Comparison of ENCODE assay signal across 23 cellular contexts in the genomic region with DNA sequence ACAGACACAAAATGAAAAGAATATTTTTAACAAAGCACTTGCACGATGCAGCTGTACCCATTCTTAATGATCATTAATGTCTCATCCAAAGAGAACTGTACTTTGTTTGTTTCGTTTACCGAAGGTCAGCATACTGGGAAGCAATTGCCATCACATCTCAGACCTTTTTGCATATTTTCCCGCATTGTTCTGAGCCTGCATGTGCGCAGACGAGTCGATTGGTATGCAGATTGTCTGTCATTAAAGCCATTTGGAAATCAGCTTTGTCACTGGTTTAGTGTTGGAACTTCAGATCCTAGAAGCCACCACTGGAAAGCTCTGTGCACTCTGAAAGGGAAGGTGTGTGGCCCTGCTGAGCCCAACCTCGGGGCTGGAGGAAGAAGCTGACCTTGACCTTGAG. TPM values are rescaled to one million over a fixed set of nuclear protein-coding genes. Genes with fewer than 3 reads are reported as not detected.
DNase-seq lines count a peak whose midpoint lies in the region; ATAC-seq, FAIRE-seq and TF ChIP-seq lines count a peak whose summit lies in the region.
"Had no signal": no experiment of that assay in that cellular context is flagged by ENCODE, and none has a peak within 500 bp of the region (broad histone marks: within the 10 kb centered on the region; RNA-seq: fewer than 3 reads in every experiment).

No MANE protein-coding gene starts in this region.

- no peak overlapping the region for H3K14ac ChIP-seq in H1 (ENCODE audit: insufficient read length)

- no peak overlapping the region for H2AFZ ChIP-seq in H1 (ENCODE audit: low read length)
- no peak overlapping the region for H2AFZ ChIP-seq in neural cell (ENCODE audit: low read depth, low read length)
- H2AFZ ChIP-seq: GM23248 had no signal

- no peak overlapping the region for H4K5ac ChIP-seq in H1 (ENCODE audit: insufficient read length, low read depth, low read length)

- H3F3A ChIP-seq in neural cell (ENCODE audit: insufficient read depth, low read length, poor library complexity, severe bottlenecking), result no peaks in the 10 kb centered on the region

- no peak overlapping the region for H3K27ac ChIP-seq in H1 (ENCODE audit: low read depth, low read length)
- peak overlapping the region; percentile 19 for H3K27ac ChIP-seq in neural cell (ENCODE audit: low read length)
- H3K27ac ChIP-seq: GM23248 had no signal

- H4K91ac ChIP-seq in H1 (replicated peaks; ENCODE audit: insufficient read length, low read length), result no peak overlapping the region

- no peak overlapping the region for H2BK5ac ChIP-seq in H1 (ENCODE audit: low read depth, low read length)

- no peaks in the 10 kb centered on the region for H3K79me1 ChIP-seq in H1 (ENCODE audit: low read depth, low read length)

- H3K4me3 ChIP-seq in H1 (ENCODE audit: extremely low read depth in 1 of 4, insufficient read depth in 2 of 4, low read depth in 3 of 4, low read length in 4 of 4) (no peak overlapping the region), neural cell (ENCODE audit: low read length) (no peak overlapping the region)
- H3K4me3 ChIP-seq: GM12878, GM23248 had no signal

- peak; percentile 69 for FAIRE-seq in H1 (lab: Jason Lieb, UNC)
- FAIRE-seq: GM19239 had no signal

- no peak overlapping the region for H2BK120ac ChIP-seq in H1 (replicated peaks; ENCODE audit: low read depth, low read length)

- no peak overlapping the region for H2BK15ac ChIP-seq in H1 (ENCODE audit: low read length)

- DNase-seq in NCI-H526 treated with DMSO at 0.1 percent for 48 hours (lab: John Stamatoyannopoulos, UW), result peak; percentile 19
- DNase-seq in H1 (ENCODE audit: low read depth in 1 of 2, low spot score in 2 of 2), result no peak
- DNase-seq in EL, result no peak
- no peak for DNase-seq in NCI-H2196 (lab: John Stamatoyannopoulos, UW; ENCODE audit: unreplicated experiment)
- DNase-seq in left cardiac atrium, result no peak
- DNase-seq: C1 segment of cervical spinal cord; Calu3; CD4-positive, alpha-beta memory T cell; COR-L47; DMS53; DMS79 treated with DMSO at 0.1 percent for 48 hours; GDM1; GM23248; H9 had no signal

- no peak for TF ChIP-seq CTCF in H1 (IDR thresholded peaks at IDR 0.05; ENCODE audit: control extremely low read depth in 1 of 3, insufficient read depth in 1 of 3, low read depth in 1 of 3, low read length in 3 of 3)
- no peak for TF ChIP-seq CTCF in neural cell (IDR thresholded peaks at IDR 0.05; ENCODE audit: poor library complexity, severe bottlenecking)

- H2BK12ac ChIP-seq in H1 (ENCODE audit: low read depth, low read length), result no peak overlapping the region

- 82% methylated on average over 8 of the region's 8 CpGs; no CpG with 5 or more reads in 1 of the 2 experiments for WGBS in H1 (ENCODE audit: extremely low coverage in 1 of 2, insufficient coverage in 1 of 2, insufficient read length in 1 of 2, insufficient replicate concordance in 2 of 2, low coverage in 1 of 2, low lambda C conversion rate in 2 of 2, missing lambda C conversion rate in 1 of 2), 2 experiments

- no peak for TF ChIP-seq POLR2A in H1 (IDR thresholded peaks at IDR 0.05; ENCODE audit: control extremely low read depth in 1 of 2, low read depth in 2 of 2, low read length in 2 of 2)

- H3K4me1 ChIP-seq in H1 (replicated peaks in 1 of 4; ENCODE audit: control insufficient read depth in 3 of 4, insufficient read depth in 4 of 4, low read length in 3 of 4), result peaks cover 0 to 3% (median 0%) of the 10 kb centered on the region in 4 experiments; a peak in 3 of 7 replicates

- H3K23ac ChIP-seq in H1 (ENCODE audit: insufficient read length), result no peak overlapping the region

- H3K79me2 ChIP-seq in H1 (ENCODE audit: control insufficient read depth in 1 of 2, insufficient read depth in 2 of 2, low read length in 2 of 2) (no peaks in the 10 kb centered on the region), neural cell (replicated peaks; ENCODE audit: insufficient read depth, low read length) (no peaks in the 10 kb centered on the region)

- H3K36me3 ChIP-seq in H1 (ENCODE audit: control insufficient read depth in 2 of 4, insufficient read depth in 4 of 4, low read length in 3 of 4) (no peaks in the 10 kb centered on the region), neural cell (ENCODE audit: insufficient read depth, low read length) (no peaks in the 10 kb centered on the region)

- no peak for TF ChIP-seq EP300 in H1 (IDR thresholded peaks at IDR 0.05; ENCODE audit: borderline replicate concordance in 1 of 2, low read depth in 2 of 2, low read length in 2 of 2)
- TF ChIP-seq EP300 in neural cell (conservative IDR thresholded peaks at IDR 0.05; ENCODE audit: poor library complexity, severe bottlenecking), result no peak

- no peaks in the 10 kb centered on the region for H3K23me2 ChIP-seq in H1 (ENCODE audit: low read depth, low read length)

- no peak overlapping the region for H3K4ac ChIP-seq in H1 (replicated peaks; ENCODE audit: insufficient read length, low read depth, low read length)

- intact Hi-C loops in left cardiac atrium (cut with DNase I), result no loop called here

- no peak overlapping the region for H3K18ac ChIP-seq in H1 (ENCODE audit: extremely low read depth, low read length)

- no peak overlapping the region; the same call in 1 of the 2 replicates for H4K8ac ChIP-seq in H1 (ENCODE audit: extremely low read depth, insufficient read depth, low read length)

- no peak overlapping the region for H3K9ac ChIP-seq in H1 (replicated peaks in 1 of 4; ENCODE audit: extremely low read depth in 1 of 4, low read depth in 3 of 4, low read length in 3 of 4)
- no peak overlapping the region for H3K9ac ChIP-seq in neural cell (ENCODE audit: low read length)
- H3K9ac ChIP-seq: GM23248 had no signal

- ATAC-seq in HG03175 (IDR thresholded peaks at IDR 0.05; ENCODE audit: unreplicated experiment), result no peak
- no peak for ATAC-seq in left cardiac atrium
- ATAC-seq: GM12878 had no signal

- no peak overlapping the region for H3K56ac ChIP-seq in H1 (replicated peaks; ENCODE audit: insufficient read length, low read depth, low read length)

- H2AK5ac ChIP-seq in H1 (ENCODE audit: low read depth, low read length), result no peak overlapping the region

- no peak overlapping the region for H3K4me2 ChIP-seq in H1 (ENCODE audit: insufficient read depth in 1 of 2, low read depth in 2 of 2, low read length in 2 of 2)
- H3K4me2 ChIP-seq in neural cell (ENCODE audit: low read length), result no peak overlapping the region

- no peaks in the 10 kb centered on the region for H3K27me3 ChIP-seq in H1 (replicated peaks in 1 of 4; ENCODE audit: control insufficient read depth in 3 of 4, extremely low read depth in 1 of 4, insufficient read depth in 3 of 4, low read length in 3 of 4)
- H3K27me3 ChIP-seq in neural cell (ENCODE audit: insufficient read depth, low read depth, low read length), result no peaks in the 10 kb centered on the region

- TF ChIP-seq RAD21 in H1 (IDR thresholded peaks at IDR 0.05 in 1 of 2, conservative IDR thresholded peaks at IDR 0.05 in 1 of 2; ENCODE audit: low read depth in 2 of 2, low read length in 2 of 2), result no peak
- TF ChIP-seq RAD21 in neural cell (conservative IDR thresholded peaks at IDR 0.05), result no peak

- H3K9me2 ChIP-seq in neural cell (ENCODE audit: insufficient read depth, low read length), result no peaks in the 10 kb centered on the region

- H3K9me3 ChIP-seq in H1 (ENCODE audit: insufficient read depth in 2 of 2, low read depth in 1 of 2, low read length in 1 of 2) (no peaks in the 10 kb centered on the region), neural cell (ENCODE audit: low read length) (no peaks in the 10 kb centered on the region)

- POLR2A ChIA-PET in H1 (lab: Charles Lee; ENCODE audit: partially characterized antibody), result no interaction called here

- no peak overlapping the region for H2BK20ac ChIP-seq in H1 (ENCODE audit: low read length)

- CTCF ChIA-PET in H1 (lab: Charles Lee; ENCODE audit: partially characterized antibody), result interaction anchor here (1.1 to 1.3 kb wide), 2 partner anchors 13 to 51 kb away, joined by 3 to 4 read pairs; no protein-coding TSS in a partner anchor

- H4K20me1 ChIP-seq in H1 (replicated peaks in 1 of 2; ENCODE audit: control insufficient read depth in 1 of 2, insufficient read depth in 2 of 2, low read length in 2 of 2) (no peaks in the 10 kb centered on the region), neural cell (ENCODE audit: insufficient read depth) (no peaks in the 10 kb centered on the region)

TF ChIP-seq in H1, 55 proteins besides CTCF, POLR2A, EP300 and RAD21 (continues in another document):
- no peak for TF ChIP-seq SIX5 (IDR thresholded peaks at IDR 0.05; ENCODE audit: low read depth, low read length)
- TF ChIP-seq TBP (IDR thresholded peaks at IDR 0.05; ENCODE audit: low read depth, low read length), result no peak
- TF ChIP-seq PHF8 (conservative IDR thresholded peaks at IDR 0.05; ENCODE audit: low read depth, low read length), result no peak
- TF ChIP-seq JUN (IDR thresholded peaks at IDR 0.05; ENCODE audit: low read depth, low read length), result no peak
- TF ChIP-seq, protein P1, sequence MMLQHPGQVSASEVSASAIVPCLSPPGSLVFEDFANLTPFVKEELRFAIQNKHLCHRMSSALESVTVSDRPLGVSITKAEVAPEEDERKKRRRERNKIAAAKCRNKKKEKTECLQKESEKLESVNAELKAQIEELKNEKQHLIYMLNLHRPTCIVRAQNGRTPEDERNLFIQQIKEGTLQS (IDR thresholded peaks at IDR 0.05; ENCODE audit: insufficient read depth, low read depth, low read length), result no peak

TF ChIP-seq in neural cell, 6 proteins besides CTCF, POLR2A, EP300 and RAD21 (continues in another document):
- no peak for TF ChIP-seq POLR2AphosphoS5 (IDR thresholded peaks at IDR 0.05)
- no peak for TF ChIP-seq MXI1 (conservative IDR thresholded peaks at IDR 0.05; ENCODE audit: poor library complexity, severe bottlenecking)

RNA-seq across cellular contexts. Expression of a gene that starts 15.6 kb away (rescaled TPM):
- not detected in 2 replicates for total RNA-seq in H1 (2021; fragmentation: NEBNext Ultra II Directional; extraction: Animal tissue kit (Norgen Biotek cat#: 25700))
- polyA plus RNA-seq in H1 (2011; rRNA removed), result not detected in 2 replicates
- polyA plus RNA-seq in H1 (2011; cell fraction: cytosol; rRNA removed), result not detected
- polyA plus RNA-seq in H1 (2011; cell fraction: nucleus; rRNA removed), result not detected
- not detected in 4 replicates for polyA plus RNA-seq in H1 (2012, experiment 1 of 2)
- not detected for polyA plus RNA-seq in H1 (2012, experiment 2 of 2)
- not detected for polyA plus RNA-seq in H1 (2013, experiment 1 of 2)
- not detected for polyA plus RNA-seq in H1 (2013, experiment 2 of 2)
- not detected in 2 replicates for polyA minus RNA-seq in H1 (2011; rRNA and poly(A)+ RNA removed)
- not detected for polyA minus RNA-seq in H1 (2011; cell fraction: cytosol; rRNA and poly(A)+ RNA removed)
- polyA minus RNA-seq in H1 (2011; cell fraction: nucleus; rRNA and poly(A)+ RNA removed), result not detected
- polyA plus RNA-seq in neural cell, result not detected in 2 replicates
- not detected in 2 replicates for polyA minus RNA-seq in neural cell
- not detected for total RNA-seq in left cardiac atrium
- total RNA-seq: A172; A673; Calu3; CD4-positive, alpha-beta memory T cell; Daoy; GM12878; GM23248; H4; H9 had no signal
- polyA plus RNA-seq: BJ; CD4-positive, alpha-beta memory T cell; GM12878; GM23248 had no signal
